29 cellular contexts compared by ENCODE assay signal in genomic region chr19:11756965-11757364, GRCh38.
"Had no signal": no experiment of that assay in that cellular context is flagged by ENCODE, and none has a peak within 500 bp of the region (broad histone marks: within the 10 kb centered on the region; RNA-seq: fewer than 3 reads in every experiment).

No MANE protein-coding gene starts in this region.

- H3K4me3 ChIP-seq: stomach, suprapubic skin, testis, thoracic aorta, thyroid gland, tibial artery, tibial nerve, transverse colon, upper lobe of left lung, upper lobe of right lung, uterus, vagina had no signal

- H3K4me3 Mint-ChIP-seq: stimulated activated effector memory CD8-positive, alpha-beta T cell treated with anti-CD3 and anti-CD28 coated beads, Interleukin-12 subunit alpha, Interleukin-12 subunit beta, amount 100 ng/mL, for 72 hours; stimulated activated memory B cell treated with anti-CD40 and anti-IgM and Interleukin-4, amounts not matched to agents 10 μg/mL and 1 μg/mL and 100 μg/mL, for 72 hours; stimulated activated naive B cell treated with anti-CD40 and anti-IgM and Interleukin-4, amounts not matched to agents 10 μg/mL and 1 μg/mL and 100 μg/mL, for 72 hours; stimulated activated naive CD8-positive, alpha-beta T cell treated with anti-CD3 and anti-CD28 coated beads, Interleukin-15, amount 100 ng/mL, for 72 hours; stimulated activated naive CD8-positive, alpha-beta T cell treated with anti-CD3 and anti-CD28 coated beads, Interleukin-15, Interleukin-2, amounts not matched to agents 100 ng/mL and 50 ng/mL, for 24 hours; type B pancreatic cell had no signal

- H3K4me1 Mint-ChIP-seq: stimulated activated effector memory CD8-positive, alpha-beta T cell treated with anti-CD3 and anti-CD28 coated beads, Interleukin-12 subunit alpha, Interleukin-12 subunit beta, amount 100 ng/mL, for 72 hours; stimulated activated memory B cell treated with anti-CD40 and anti-IgM and Interleukin-4, amounts not matched to agents 10 μg/mL and 1 μg/mL and 100 μg/mL, for 72 hours; stimulated activated naive B cell treated with anti-CD40 and anti-IgM and Interleukin-4, amounts not matched to agents 10 μg/mL and 1 μg/mL and 100 μg/mL, for 72 hours; stimulated activated naive CD8-positive, alpha-beta T cell treated with anti-CD3 and anti-CD28 coated beads, Interleukin-15, amount 100 ng/mL, for 72 hours had no signal

- H3K36me3 Mint-ChIP-seq: stimulated activated effector memory CD8-positive, alpha-beta T cell treated with anti-CD3 and anti-CD28 coated beads, Interleukin-12 subunit alpha, Interleukin-12 subunit beta, amount 100 ng/mL, for 72 hours; type B pancreatic cell had no signal

- FAIRE-seq: urothelium cell line had no signal

- H3K27me3 ChIP-seq: stomach, suprapubic skin, testis, thyroid gland, tibial artery, tibial nerve, transverse colon, upper lobe of left lung, upper lobe of right lung, uterus, vagina had no signal

- H3K27ac Mint-ChIP-seq: stimulated activated effector memory CD8-positive, alpha-beta T cell treated with anti-CD3 and anti-CD28 coated beads, Interleukin-12 subunit alpha, Interleukin-12 subunit beta, amount 100 ng/mL, for 72 hours; stimulated activated memory B cell treated with anti-CD40 and anti-IgM and Interleukin-4, amounts not matched to agents 10 μg/mL and 1 μg/mL and 100 μg/mL, for 72 hours; stimulated activated naive B cell treated with anti-CD40 and anti-IgM and Interleukin-4, amounts not matched to agents 10 μg/mL and 1 μg/mL and 100 μg/mL, for 72 hours; stimulated activated naive CD8-positive, alpha-beta T cell treated with anti-CD3 and anti-CD28 coated beads, Interleukin-15, amount 100 ng/mL, for 72 hours; stimulated activated naive CD8-positive, alpha-beta T cell treated with anti-CD3 and anti-CD28 coated beads, Interleukin-15, Interleukin-2, amounts not matched to agents 100 ng/mL and 50 ng/mL, for 24 hours; type B pancreatic cell had no signal

- H3K4me1 ChIP-seq: stomach, suprapubic skin, testis, thyroid gland, tibial artery, tibial nerve, transverse colon, upper lobe of left lung, upper lobe of right lung, uterus, vagina had no signal

- DNase-seq: stimulated activated CD4-positive, alpha-beta T cell treated with anti-CD3 and anti-CD28 coated beads, Interleukin-2, amount 100 ng/mL, for 48 hours; stimulated activated CD4-positive, alpha-beta T cell treated with anti-CD3 and anti-CD28 coated beads, Interleukin-4, amount 100 ng/mL, for 1 hour; stimulated activated CD4-positive, alpha-beta T cell treated with anti-CD3 and anti-CD28 coated beads, Interleukin-4, amount 100 ng/mL, for 24 hours; stimulated activated CD4-positive, alpha-beta T cell treated with anti-CD3 and anti-CD28 coated beads, Interleukin-4, amount 100 ng/mL, for 4 hours; stimulated activated CD8-positive, alpha-beta memory T cell treated with anti-CD3 and anti-CD28 coated beads, Interleukin-4, amount 100 ng/mL, for 48 hours; stimulated activated naive B cell treated with anti-CD40 and anti-IgM and Interleukin-4, amounts not matched to agents 10 μg/mL and 1 μg/mL and 100 μg/mL, for 72 hours; stimulated activated naive CD4-positive, alpha-beta T cell; stimulated activated naive CD4-positive, alpha-beta T cell treated with Interleukin-2 at 50 U/mL for 16 hours; stimulated activated naive CD8-positive, alpha-beta T cell treated with anti-CD3 and anti-CD28 coated beads, Interleukin-15, amount 100 ng/mL, for 72 hours; stimulated activated naive CD8-positive, alpha-beta T cell treated with anti-CD3 and anti-CD28 coated beads, Interleukin-15, Interleukin-2, amounts not matched to agents 100 U/mL and 50 U/mL, for 24 hours; stomach; substantia nigra; testis; thyroid gland; tibial artery; transverse colon; trophoblast cell; upper lobe of left lung; upper lobe of right lung; uterus had no signal

- H3K36me3 ChIP-seq: stomach, suprapubic skin, thoracic aorta, thyroid gland, tibial artery, tibial nerve, transverse colon, upper lobe of left lung, upper lobe of right lung, uterus, vagina had no signal

- H3K27me3 Mint-ChIP-seq: stimulated activated naive CD8-positive, alpha-beta T cell treated with anti-CD3 and anti-CD28 coated beads, Interleukin-15, amount 100 ng/mL, for 72 hours; type B pancreatic cell had no signal

- H3K9me3 ChIP-seq: suprapubic skin, testis, thyroid gland, upper lobe of right lung, uterus had no signal

- ATAC-seq: stimulated activated effector memory CD8-positive, alpha-beta T cell treated with anti-CD3 and anti-CD28 coated beads, Interleukin-12 subunit alpha, Interleukin-12 subunit beta, amount 100 ng/mL, for 72 hours; stimulated activated memory B cell treated with anti-CD40 and anti-IgM and Interleukin-4, amounts not matched to agents 10 μg/mL and 1 μg/mL and 100 μg/mL, for 72 hours; stimulated activated naive B cell treated with anti-CD40 and anti-IgM and Interleukin-4, amounts not matched to agents 10 μg/mL and 1 μg/mL and 100 μg/mL, for 72 hours; stimulated activated naive CD8-positive, alpha-beta T cell treated with anti-CD3 and anti-CD28 coated beads, Interleukin-15, amount 100 ng/mL, for 72 hours; stimulated activated naive CD8-positive, alpha-beta T cell treated with anti-CD3 and anti-CD28 coated beads, Interleukin-15, Interleukin-2, amounts not matched to agents 100 U/mL and 50 U/mL, for 24 hours; upper lobe of right lung had no signal

- H3K27ac ChIP-seq: stomach, suprapubic skin, testis, thoracic aorta, thyroid gland, tibial artery, tibial nerve, transverse colon, upper lobe of left lung, upper lobe of right lung, uterus, vagina had no signal
